8 cellular contexts compared by ENCODE assay signal in genomic region chr11:66843776-66844495, GRCh38. TPM values are rescaled to one million over a fixed set of nuclear protein-coding genes. Genes with fewer than 3 reads are reported as not detected.
DNase-seq lines count a peak whose midpoint lies in the region; ATAC-seq and TF ChIP-seq lines count a peak whose summit lies in the region.

No MANE protein-coding gene starts in this region.

- H3K27ac ChIP-seq in left ventricle myocardium inferior (replicated peaks) (peak overlapping the region; percentile 95), uterus (peak overlapping the region; percentile 86 to 98)

- H3K27me3 ChIP-seq in left ventricle myocardium inferior (ENCODE audit: low read depth) (no peaks in the 10 kb centered on the region), uterus (no peaks in the 10 kb centered on the region)

- TF ChIP-seq CTCF in left ventricle myocardium inferior (IDR thresholded peaks at IDR 0.05; ENCODE audit: borderline replicate concordance) (no peak), astrocyte of the spinal cord (IDR thresholded peaks at IDR 0.05; ENCODE audit: low read depth, low read length) (no peak), uterus (IDR thresholded peaks at IDR 0.05) (no peak)

- peak overlapping the region; percentile 90 for H3K4me3 ChIP-seq in left ventricle myocardium inferior
- peak overlapping the region; percentile 89 for H3K4me3 ChIP-seq in astrocyte of the spinal cord (ENCODE audit: low read depth, low read length)
- peak overlapping the region; percentile 94 to 96 for H3K4me3 ChIP-seq in uterus

- intact Hi-C loops in left ventricle myocardium inferior (cut with micrococcal nuclease): no loop called here
- intact Hi-C loops in Right ventricle myocardium inferior (cut with DNase I): no loop called here
- intact Hi-C loops in uterus (cut with DNase I; ENCODE audit: low total_unique reads): no loop called here

- H3K4me3 Mint-ChIP-seq in memory B cell: peak overlapping the region; percentile 90

- in situ Hi-C loops in astrocyte of the spinal cord (cut with HindIII; ENCODE audit: low sequenced_read_pairs): no loop called here

- peaks cover 28% of the 10 kb centered on the region for H3K4me1 Mint-ChIP-seq in memory B cell

- H3K4me1 ChIP-seq in left ventricle myocardium inferior: peaks cover 45% of the 10 kb centered on the region
- H3K4me1 ChIP-seq in uterus: peaks cover 9 to 17% of the 10 kb centered on the region in 2 donors

- H3K27me3 Mint-ChIP-seq in memory B cell: no peaks in the 10 kb centered on the region

- TF ChIP-seq POLR2A in uterus (IDR thresholded peaks at IDR 0.05): no peak

- H3K9me3 Mint-ChIP-seq in memory B cell: no peaks in the 10 kb centered on the region

- peaks cover 2% of the 10 kb centered on the region for H3K36me3 Mint-ChIP-seq in memory B cell

- DNase-seq in left ventricle myocardium inferior: no peak
- DNase-seq in Right ventricle myocardium inferior (ENCODE audit: missing footprints): no peak
- DNase-seq in astrocyte of the spinal cord (ENCODE audit: low read depth, low spot score): no peak
- no peak for DNase-seq in memory B cell (ENCODE audit: low spot score in 2 of 2)
- no peak for DNase-seq in uterus
- no peak for DNase-seq in NCI-H1694 treated with DMSO at 0.1 percent for 48 hours (lab: John Stamatoyannopoulos, UW)
- no peak for DNase-seq in NCI-H1048 (lab: John Stamatoyannopoulos, UW)

- no peak for ATAC-seq in Right ventricle myocardium inferior
- no peak for ATAC-seq in memory B cell (ENCODE audit: low read depth)
- no peak for ATAC-seq in GM21723 (IDR thresholded peaks at IDR 0.05; ENCODE audit: unreplicated experiment)

- H3K27ac Mint-ChIP-seq in memory B cell: peak overlapping the region; percentile 95

- no peaks in the 10 kb centered on the region for H3K9me3 ChIP-seq in left ventricle myocardium inferior (replicated peaks)
- no peaks in the 10 kb centered on the region for H3K9me3 ChIP-seq in uterus

- peaks cover 32% of the 10 kb centered on the region for H3K36me3 ChIP-seq in left ventricle myocardium inferior
- H3K36me3 ChIP-seq in uterus: no peaks in the 10 kb centered on the region

RNA-seq across cellular contexts. Expression of gene RCE1, which starts 0.7 kb away (rescaled TPM):
- 5.1 TPM for total RNA-seq in left ventricle myocardium inferior
- total RNA-seq in Right ventricle myocardium inferior: 5.6 TPM
- total RNA-seq in uterus: 10 to 100 TPM in 3 of 4 donors, 1 to 10 TPM in 1; 2.3 to 19.4 (median 13.7) TPM

RNA-seq across cellular contexts. Expression of gene LRFN4, which starts 12.9 kb away (rescaled TPM):
- total RNA-seq in left ventricle myocardium inferior: 13.5 TPM
- total RNA-seq in Right ventricle myocardium inferior: 24.7 TPM
- 10 to 100 TPM in 1 of 4 donors, 1 to 10 TPM in 3; 1.5 to 17.0 (median 5.4) TPM for total RNA-seq in uterus
